Comparison of ENCODE assay signal across 21 cellular contexts in the genomic region with DNA sequence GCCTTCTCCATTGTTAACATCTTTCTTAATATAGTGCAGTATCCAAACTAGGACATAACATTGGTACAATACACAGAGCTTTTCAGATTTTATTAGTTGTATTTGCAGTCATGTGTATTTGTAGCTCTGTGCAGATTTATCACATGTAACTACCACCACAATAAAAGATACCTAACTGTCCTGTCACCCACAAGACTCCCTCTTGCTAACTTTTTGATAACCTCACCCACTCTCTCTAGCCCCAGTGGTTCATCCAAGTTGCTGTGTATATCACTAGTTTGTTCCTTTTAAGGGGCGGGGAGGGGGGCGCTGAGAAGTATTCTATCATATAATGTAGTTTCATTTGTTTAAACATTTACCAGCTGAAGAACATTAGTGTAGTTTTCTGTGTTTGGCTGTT.
"Had no signal": no experiment of that assay in that cellular context is flagged by ENCODE, and none has a peak within 500 bp of the region (broad histone marks: within the 10 kb centered on the region; RNA-seq: fewer than 3 reads in every experiment).

No MANE protein-coding gene starts in this region.

- DNase-seq: activated CD4-positive, alpha-beta T cell treated with anti-CD3 and anti-CD28 coated beads for 36 hours; activated CD4-positive, CD25-positive, alpha-beta regulatory T cell; activated CD8-positive, alpha-beta memory T cell treated with anti-CD3 and anti-CD28 coated beads, Interleukin-2, amount 10 ng/mL, durations not matched to agents 7 days and 5 days; activated CD8-positive, alpha-beta T cell treated with anti-CD3 and anti-CD28 coated beads, Interleukin-2, amount 10 ng/mL, durations not matched to agents 7 days and 5 days; activated naive CD8-positive, alpha-beta T cell treated with anti-CD3 and anti-CD28 coated beads, Interleukin-2, amount 10 ng/mL, durations not matched to agents 7 days and 5 days; activated T-cell treated with anti-CD3 and anti-CD28 coated beads, Interleukin-2, amount 50 U/mL, for 48 hours; cortex of kidney; foreskin keratinocyte; heart left ventricle; hypothalamus; stimulated activated CD4-positive, alpha-beta T cell treated with anti-CD3 and anti-CD28 coated beads, Interleukin-12 subunit alpha, Interleukin-12 subunit beta, amount 100 ng/mL, for 4 hours; stimulated activated CD4-positive, alpha-beta T cell treated with anti-CD3 and anti-CD28 coated beads, Interleukin-4, amount 100 ng/mL, for 1 hour; stimulated activated naive CD8-positive, alpha-beta T cell treated with anti-CD3 and anti-CD28 coated beads, Interleukin-15, Interleukin-2, amounts not matched to agents 100 U/mL and 50 U/mL, for 24 hours; T-helper 1 cell; testis; transverse colon had no signal

- H3K4me1 Mint-ChIP-seq: brain, nephron had no signal

- ATAC-seq: activated CD4-positive, alpha-beta T cell treated with anti-CD3 and anti-CD28 coated beads for 36 hours; activated CD8-positive, alpha-beta memory T cell treated with anti-CD3 and anti-CD28 coated beads, Interleukin-2, amount 10 ng/mL, durations not matched to agents 7 days and 5 days; activated CD8-positive, alpha-beta T cell treated with anti-CD3 and anti-CD28 coated beads, Interleukin-2, amount 10 ng/mL, durations not matched to agents 7 days and 5 days; foreskin keratinocyte; heart left ventricle; sciatic nerve; stimulated activated naive CD8-positive, alpha-beta T cell treated with anti-CD3 and anti-CD28 coated beads, Interleukin-15, Interleukin-2, amounts not matched to agents 100 U/mL and 50 U/mL, for 24 hours had no signal

- H3K27me3 Mint-ChIP-seq: activated CD4-positive, alpha-beta T cell treated with anti-CD3 and anti-CD28 coated beads for 36 hours; activated CD8-positive, alpha-beta memory T cell treated with anti-CD3 and anti-CD28 coated beads, Interleukin-2, amount 10 ng/mL, durations not matched to agents 7 days and 5 days; activated naive CD8-positive, alpha-beta T cell treated with anti-CD3 and anti-CD28 coated beads, Interleukin-2, amount 10 ng/mL, durations not matched to agents 7 days and 5 days; brain had no signal

- H3K27ac Mint-ChIP-seq: activated CD4-positive, alpha-beta T cell treated with anti-CD3 and anti-CD28 coated beads for 36 hours; activated CD8-positive, alpha-beta memory T cell treated with anti-CD3 and anti-CD28 coated beads, Interleukin-2, amount 10 ng/mL, durations not matched to agents 7 days and 5 days; activated CD8-positive, alpha-beta T cell treated with anti-CD3 and anti-CD28 coated beads, Interleukin-2, amount 10 ng/mL, durations not matched to agents 7 days and 5 days; activated naive CD8-positive, alpha-beta T cell treated with anti-CD3 and anti-CD28 coated beads, Interleukin-2, amount 10 ng/mL, durations not matched to agents 7 days and 5 days; activated T-helper 2 cell treated with anti-CD3 and anti-CD28 coated beads, Interferon-gamma antibody, Interleukin-2, Interleukin-4, amounts not matched to agents 10 μg/mL and 5 μg/mL and 100 μg/mL, durations not matched to agents 14 hours and 24 hours and 36 hours; brain; nephron; T-helper 2 cell treated with Interferon-gamma antibody and Interleukin-4, amounts not matched to agents 5 μg/mL and 100 μg/mL, for 36 hours had no signal

- H3K4me3 Mint-ChIP-seq: activated CD4-positive, alpha-beta T cell treated with anti-CD3 and anti-CD28 coated beads for 36 hours; activated CD8-positive, alpha-beta memory T cell treated with anti-CD3 and anti-CD28 coated beads, Interleukin-2, amount 10 ng/mL, durations not matched to agents 7 days and 5 days; activated CD8-positive, alpha-beta T cell treated with anti-CD3 and anti-CD28 coated beads, Interleukin-2, amount 10 ng/mL, durations not matched to agents 7 days and 5 days; activated naive CD8-positive, alpha-beta T cell treated with anti-CD3 and anti-CD28 coated beads, Interleukin-2, amount 10 ng/mL, durations not matched to agents 7 days and 5 days; brain; nephron; T-helper 2 cell treated with Interferon-gamma antibody and Interleukin-4, amounts not matched to agents 5 μg/mL and 100 μg/mL, for 36 hours had no signal
